Comparison of ENCODE assay signal across 11 cellular contexts in genomic region chr4:89657931-89658700, GRCh38.
A peak's percentile ranks its signal among the peaks of the same experiment; 100 is the strongest.
DNase-seq lines count a peak whose midpoint lies in the region; ATAC-seq and TF ChIP-seq lines count a peak whose summit lies in the region.
"Had no signal": no experiment of that assay in that cellular context is flagged by ENCODE, and none has a peak within 500 bp of the region (broad histone marks: within the 10 kb centered on the region; RNA-seq: fewer than 3 reads in every experiment).

No MANE protein-coding gene starts in this region.

- H3K4me2 ChIP-seq in OCI-LY1 (ENCODE audit: low read length) = no peak overlapping the region

- no peaks in the 10 kb centered on the region for H3K9me2 ChIP-seq in OCI-LY1 (ENCODE audit: low read depth, low read length)

- no peaks in the 10 kb centered on the region for H3K4me1 Mint-ChIP-seq in T-helper 17 cell

- H3K4me3 ChIP-seq in OCI-LY1 (ENCODE audit: low read depth, low read length, poor library complexity, severe bottlenecking) = no peak overlapping the region
- H3K4me3 ChIP-seq: thoracic aorta had no signal

- H3F3A ChIP-seq in OCI-LY1 (ENCODE audit: insufficient read depth, low read length) = no peaks in the 10 kb centered on the region

- TF ChIP-seq CTCF in OCI-LY1 (IDR thresholded peaks at IDR 0.05; ENCODE audit: low read length) = peak; percentile 39; the same call in 1 of the 2 replicates

- DNase-seq in AG08395 (ENCODE audit: low spot score) = peak; percentile 6
- DNase-seq in globus pallidus (ENCODE audit: low spot score) = peak; percentile 65
- DNase-seq in T-helper 17 cell = no peak
- no peak for DNase-seq in epidermal melanocyte (ENCODE audit: insufficient read length, low spot score)

- H3K27me3 ChIP-seq in OCI-LY1 (ENCODE audit: insufficient read depth, low read length) = no peaks in the 10 kb centered on the region

- no peak overlapping the region for H2AFZ ChIP-seq in OCI-LY1 (ENCODE audit: low read length)

- no peak overlapping the region for H3K27ac Mint-ChIP-seq in T-helper 17 cell

- no peaks in the 10 kb centered on the region for H3K4me1 ChIP-seq in OCI-LY1 (ENCODE audit: insufficient read depth, low read length, severe bottlenecking)

- peaks cover 31% of the 10 kb centered on the region for H3K27me3 Mint-ChIP-seq in T-helper 17 cell

- no peak overlapping the region for H3K4me3 Mint-ChIP-seq in T-helper 17 cell

- no peaks in the 10 kb centered on the region for H3K9me3 ChIP-seq in OCI-LY1 (ENCODE audit: low read length)
- H3K9me3 ChIP-seq in T-helper 17 cell (ENCODE audit: control insufficient read depth, low read length, poor library complexity, severe bottlenecking) = no peaks in the 10 kb centered on the region
- H3K9me3 ChIP-seq: thoracic aorta had no signal

- H3K79me2 ChIP-seq in OCI-LY1 (ENCODE audit: insufficient read depth, low read length) = no peaks in the 10 kb centered on the region

- no peak overlapping the region for H3K27ac ChIP-seq in OCI-LY1 (ENCODE audit: low read depth, low read length, poor library complexity, severe bottlenecking)
- H3K27ac ChIP-seq: epithelial cell of prostate, HL-60, thoracic aorta had no signal

- H3K36me3 ChIP-seq in OCI-LY1 (ENCODE audit: insufficient read depth, low read length) = no peaks in the 10 kb centered on the region
- H3K36me3 ChIP-seq: thoracic aorta had no signal

- H4K20me1 ChIP-seq in OCI-LY1 (ENCODE audit: insufficient read depth, low read length) = no peaks in the 10 kb centered on the region

- ATAC-seq in GM18499 (IDR thresholded peaks at IDR 0.05; ENCODE audit: insufficient read depth, unreplicated experiment) (peak; percentile 33), HG02938 (IDR thresholded peaks at IDR 0.05; ENCODE audit: unreplicated experiment) (peak; percentile 81), T-helper 17 cell (no peak), esophagus mucosa (no peak)

- peaks cover 2% of the 10 kb centered on the region for H3K36me3 Mint-ChIP-seq in T-helper 17 cell (ENCODE audit: low read depth)

- no peak overlapping the region for H3K9ac ChIP-seq in OCI-LY1 (ENCODE audit: low read length)

Comparison
In these comparisons a context has a peak if more than half of its experiments do, and no peak if none do; other contexts are left out.
1. DNase-seq: peak in AG08395 (single experiment) and globus pallidus (single experiment); none in T-helper 17 cell (0 of 3) and epidermal melanocyte (single experiment).
2. ATAC-seq: peak in GM18499 (single experiment) and HG02938 (single experiment); none in T-helper 17 cell (single experiment) and esophagus mucosa (single experiment).